Comparison of ENCODE assay signal across 11 cellular contexts in the genomic region with DNA sequence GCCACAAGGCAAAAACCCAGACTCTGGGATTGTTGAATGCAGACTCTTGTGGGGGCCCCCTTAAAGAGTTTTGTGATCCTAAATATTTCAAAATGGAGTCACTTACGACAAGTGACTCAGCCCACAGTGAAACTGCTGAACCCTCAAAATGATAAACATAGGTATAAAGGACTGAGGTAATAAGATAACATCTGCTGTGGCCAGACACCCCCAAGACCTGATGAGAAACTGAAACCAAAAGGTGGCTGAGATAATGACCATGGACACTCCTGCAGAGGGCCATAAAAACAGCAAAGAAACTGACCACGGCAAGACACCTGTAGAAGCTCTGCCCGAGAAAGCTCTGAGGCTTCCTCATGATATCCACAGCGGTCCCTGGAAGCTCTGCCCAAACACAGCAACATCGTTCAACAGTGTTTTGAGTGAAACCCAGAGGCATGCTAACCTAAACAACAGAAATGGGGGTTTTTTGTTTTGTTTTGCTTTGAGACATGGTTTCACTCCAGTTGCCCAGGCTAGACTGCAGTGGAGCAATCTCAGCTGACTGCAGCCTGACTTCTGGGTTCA. TPM values are rescaled to one million over a fixed set of nuclear protein-coding genes. Genes with fewer than 3 reads are reported as not detected.
DNase-seq lines count a peak whose midpoint lies in the region; ATAC-seq, FAIRE-seq and TF ChIP-seq lines count a peak whose summit lies in the region.
"Had no signal": no experiment of that assay in that cellular context is flagged by ENCODE, and none has a peak within 500 bp of the region (broad histone marks: within the 10 kb centered on the region; RNA-seq: fewer than 3 reads in every experiment).

No MANE protein-coding gene starts in this region.

- H3K36me3 ChIP-seq in prostate gland: no peaks in the 10 kb centered on the region
- H3K36me3 ChIP-seq: suprapubic skin had no signal

- TF ChIP-seq CTCF in A549 (IDR thresholded peaks at IDR 0.05) (no peak), prostate gland (IDR thresholded peaks at IDR 0.05) (no peak)

- no peak for FAIRE-seq in A549 (lab: Jason Lieb, UNC)
- FAIRE-seq: colon had no signal

- H3K27ac ChIP-seq in A549: no peak overlapping the region
- no peak overlapping the region for H3K27ac ChIP-seq in prostate gland
- H3K27ac ChIP-seq in substantia nigra (ENCODE audit: low read depth, low read length, poor library complexity, severe bottlenecking): no peak overlapping the region
- H3K27ac ChIP-seq: suprapubic skin had no signal

- DNase-seq in A549 (ENCODE audit: low read depth in 1 of 2, low spot score in 1 of 2) (no peak), prostate gland (ENCODE audit: low spot score) (no peak), substantia nigra (lab: John Stamatoyannopoulos, UW) (no peak), NCI-H2171 treated with DMSO at 0.1 percent for 48 hours (lab: John Stamatoyannopoulos, UW) (no peak), AML-193 (lab: John Stamatoyannopoulos, UW) (no peak)
- no peak for DNase-seq in activated naive CD8-positive, alpha-beta T cell treated with anti-CD3 and anti-CD28 coated beads, Interleukin-2, amount 50 U/mL, for 24 hours

- no peaks in the 10 kb centered on the region for H3K27me3 ChIP-seq in prostate gland (replicated peaks; ENCODE audit: insufficient read depth)
- H3K27me3 ChIP-seq: suprapubic skin had no signal

- H3K27me3 Mint-ChIP-seq in activated naive CD8-positive, alpha-beta T cell treated with anti-CD3 and anti-CD28 coated beads, Interleukin-2, amount 50 U/mL, for 24 hours: no peaks in the 10 kb centered on the region

- ATAC-seq in A549 (no peak), GM19025 (IDR thresholded peaks at IDR 0.05; ENCODE audit: low read depth, unreplicated experiment) (peak; percentile 56), HG03442 (IDR thresholded peaks at IDR 0.05; ENCODE audit: unreplicated experiment) (peak; percentile 38)
- peak; percentile 8 for ATAC-seq in activated naive CD8-positive, alpha-beta T cell treated with anti-CD3 and anti-CD28 coated beads, Interleukin-2, amount 50 U/mL, for 24 hours
- ATAC-seq: SK-N-SH treated with all-trans-retinoic acid at 6 μM for 48 hours had no signal

- H3K4me3 Mint-ChIP-seq in activated naive CD8-positive, alpha-beta T cell treated with anti-CD3 and anti-CD28 coated beads, Interleukin-2, amount 50 U/mL, for 24 hours: peak overlapping the region; percentile 29

- TF ChIP-seq RAD21 in A549 (conservative IDR thresholded peaks at IDR 0.05 in 1 of 2, IDR thresholded peaks at IDR 0.05 in 1 of 2): no peak

- H3K4me3 ChIP-seq in A549 (no peak overlapping the region), prostate gland (no peak overlapping the region)
- H3K4me3 ChIP-seq: suprapubic skin had no signal

- CTCF ChIA-PET in A549 (lab: Yijun Ruan, JAX): no interaction called here

- H3K4me1 ChIP-seq in A549: peaks cover 31% of the 10 kb centered on the region
- H3K4me1 ChIP-seq in prostate gland (replicated peaks): peaks cover 13% of the 10 kb centered on the region

- no peak for TF ChIP-seq POLR2A in A549 (IDR thresholded peaks at IDR 0.05; ENCODE audit: low read length)
- no peak for TF ChIP-seq POLR2A in prostate gland (IDR thresholded peaks at IDR 0.05)

- peak overlapping the region; percentile 73 for H3K27ac Mint-ChIP-seq in activated naive CD8-positive, alpha-beta T cell treated with anti-CD3 and anti-CD28 coated beads, Interleukin-2, amount 50 U/mL, for 24 hours

- POLR2A ChIA-PET in A549 (lab: Yijun Ruan, JAX): no interaction called here

- peaks cover 86% of the 10 kb centered on the region for H3K4me1 Mint-ChIP-seq in activated naive CD8-positive, alpha-beta T cell treated with anti-CD3 and anti-CD28 coated beads, Interleukin-2, amount 50 U/mL, for 24 hours

- no peak for TF ChIP-seq EP300 in A549 (IDR thresholded peaks at IDR 0.05)

- H3K9me3 ChIP-seq in A549 (no peaks in the 10 kb centered on the region), prostate gland (no peaks in the 10 kb centered on the region)
- H3K9me3 ChIP-seq: suprapubic skin had no signal

- H3K36me3 Mint-ChIP-seq in activated naive CD8-positive, alpha-beta T cell treated with anti-CD3 and anti-CD28 coated beads, Interleukin-2, amount 50 U/mL, for 24 hours (ENCODE audit: low read depth): no peaks in the 10 kb centered on the region

- no peak overlapping the region for H3K4me2 ChIP-seq in A549

- intact Hi-C loops in prostate gland (cut with DNase I): loop anchor here (5.0 kb wide), 3 partner anchors 43 to 97 kb away; a partner anchor contains a TSS

- WGBS in A549 (ENCODE audit: missing lambda C conversion rate): 95% methylated on average over 5 of the region's 5 CpGs
- 93% methylated on average over 5 of the region's 5 CpGs for WGBS in prostate gland

- no peaks in the 10 kb centered on the region for H3K9me3 Mint-ChIP-seq in activated naive CD8-positive, alpha-beta T cell treated with anti-CD3 and anti-CD28 coated beads, Interleukin-2, amount 50 U/mL, for 24 hours

TF ChIP-seq in A549, 52 proteins besides CTCF, POLR2A, EP300 and RAD21:
- TF ChIP-seq, protein P1, sequence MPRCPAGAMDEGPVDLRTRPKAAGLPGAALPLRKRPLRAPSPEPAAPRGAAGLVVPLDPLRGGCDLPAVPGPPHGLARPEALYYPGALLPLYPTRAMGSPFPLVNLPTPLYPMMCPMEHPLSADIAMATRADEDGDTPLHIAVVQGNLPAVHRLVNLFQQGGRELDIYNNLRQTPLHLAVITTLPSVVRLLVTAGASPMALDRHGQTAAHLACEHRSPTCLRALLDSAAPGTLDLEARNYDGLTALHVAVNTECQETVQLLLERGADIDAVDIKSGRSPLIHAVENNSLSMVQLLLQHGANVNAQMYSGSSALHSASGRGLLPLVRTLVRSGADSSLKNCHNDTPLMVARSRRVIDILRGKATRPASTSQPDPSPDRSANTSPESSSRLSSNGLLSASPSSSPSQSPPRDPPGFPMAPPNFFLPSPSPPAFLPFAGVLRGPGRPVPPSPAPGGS (IDR thresholded peaks at IDR 0.05): no peak
- TF ChIP-seq JUN (IDR thresholded peaks at IDR 0.05) (no peak), HOXB13 (CRISPR knock-in tag; IDR thresholded peaks at IDR 0.05; ENCODE audit: low read depth) (peak; percentile 30; the same call in 1 of the 2 replicates), EHF (CRISPR knock-in tag; IDR thresholded peaks at IDR 0.05) (peak; percentile 59; the same call in 1 of the 2 replicates), RFX5 (IDR thresholded peaks at IDR 0.05) (no peak)
- TF ChIP-seq, protein P2, sequence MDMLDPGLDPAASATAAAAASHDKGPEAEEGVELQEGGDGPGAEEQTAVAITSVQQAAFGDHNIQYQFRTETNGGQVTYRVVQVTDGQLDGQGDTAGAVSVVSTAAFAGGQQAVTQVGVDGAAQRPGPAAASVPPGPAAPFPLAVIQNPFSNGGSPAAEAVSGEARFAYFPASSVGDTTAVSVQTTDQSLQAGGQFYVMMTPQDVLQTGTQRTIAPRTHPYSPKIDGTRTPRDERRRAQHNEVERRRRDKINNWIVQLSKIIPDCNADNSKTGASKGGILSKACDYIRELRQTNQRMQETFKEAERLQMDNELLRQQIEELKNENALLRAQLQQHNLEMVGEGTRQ (IDR thresholded peaks at IDR 0.05): no peak

RNA-seq across cellular contexts. Expression of a gene that starts 1.6 kb away (rescaled TPM):
- polyA plus RNA-seq in A549 (2011; rRNA removed) (1.6 and 2.4 TPM in 2 replicates), A549 (2017; fragmentation: RNase III; extraction: RNeasy Plus Mini Kit Qiagen cat#74134 plus additional on column Dnase treatment) (0.74 to 1.8 TPM (median 1.4 TPM) in 3 replicates)
- polyA plus RNA-seq in A549 (2012; cell fraction: cytosol; rRNA removed): 0.91 and 1.4 TPM in 2 replicates
- 0.48 and 0.80 TPM in 2 replicates for polyA plus RNA-seq in A549 (2012; cell fraction: nucleus; rRNA removed)
- 1.0 and 1.3 TPM in 2 replicates for polyA minus RNA-seq in A549 (2011; rRNA and poly(A)+ RNA removed)
- total RNA-seq in prostate gland: 10 to 100 TPM; 47.6 to 50.8 TPM

RNA-seq across cellular contexts. Expression of a gene that starts 28.2 kb away (rescaled TPM):
- 0.56 and 0.57 TPM in 2 replicates for polyA plus RNA-seq in A549 (2011; rRNA removed)
- 0.71 and 1.3 TPM in 2 replicates for polyA plus RNA-seq in A549 (2012; cell fraction: cytosol; rRNA removed)
- 1.6 and 1.8 TPM in 2 replicates for polyA plus RNA-seq in A549 (2012; cell fraction: nucleus; rRNA removed)
- 0.14 to 0.42 TPM (median 0.26 TPM) in 3 replicates for polyA plus RNA-seq in A549 (2017; fragmentation: RNase III; extraction: RNeasy Plus Mini Kit Qiagen cat#74134 plus additional on column Dnase treatment)
- polyA minus RNA-seq in A549 (2011; rRNA and poly(A)+ RNA removed): 0.39 TPM in 1 of 2 replicates, not detected in the other
- total RNA-seq in prostate gland: 1 to 10 TPM in 1 of 2 donors, not detected in 1; 2.6 TPM
- total RNA-seq: suprapubic skin had no signal

RNA-seq across cellular contexts. Expression of a gene that starts 29.1 kb away (rescaled TPM):
- polyA plus RNA-seq in A549 (2011; rRNA removed): not detected in 2 replicates
- polyA plus RNA-seq in A549 (2012; cell fraction: cytosol; rRNA removed): 0.03 and 0.05 TPM in 2 replicates
- polyA plus RNA-seq in A549 (2012; cell fraction: nucleus; rRNA removed): 0.04 TPM in 1 of 2 replicates, not detected in the other
- not detected in 3 replicates for polyA plus RNA-seq in A549 (2017; fragmentation: RNase III; extraction: RNeasy Plus Mini Kit Qiagen cat#74134 plus additional on column Dnase treatment)
- polyA minus RNA-seq in A549 (2011; rRNA and poly(A)+ RNA removed): not detected in 2 replicates
- total RNA-seq in prostate gland: not detected

RNA-seq across cellular contexts. Expression of a gene that starts 44.0 kb away (rescaled TPM):
- polyA plus RNA-seq in A549 (2011; rRNA removed) (0.12 and 0.25 TPM in 2 replicates), A549 (2017; fragmentation: RNase III; extraction: RNeasy Plus Mini Kit Qiagen cat#74134 plus additional on column Dnase treatment) (0.04 to 0.08 TPM in 2 of 3 replicates, not detected in the other)
- polyA plus RNA-seq in A549 (2012; cell fraction: cytosol; rRNA removed): 0.04 TPM in 1 of 2 replicates, not detected in the other
- not detected in 2 replicates for polyA plus RNA-seq in A549 (2012; cell fraction: nucleus; rRNA removed)
- polyA minus RNA-seq in A549 (2011; rRNA and poly(A)+ RNA removed): 0.15 TPM in 1 of 2 replicates, not detected in the other
- 10 to 100 TPM in 1 of 2 donors, not detected in 1; 25.7 TPM for total RNA-seq in prostate gland

Comparison
In these comparisons a context has a peak if more than half of its experiments do, and no peak if none do; other contexts are left out.
1. ATAC-seq: peak in GM19025 (single experiment), HG03442 (single experiment) and activated naive CD8-positive, alpha-beta T cell treated with anti-CD3 and anti-CD28 coated beads, Interleukin-2, amount 50 U/mL, for 24 hours (single experiment); none in A549 (0 of 2).